ENCODE assay signal across 1 cellular context in the genomic region with DNA sequence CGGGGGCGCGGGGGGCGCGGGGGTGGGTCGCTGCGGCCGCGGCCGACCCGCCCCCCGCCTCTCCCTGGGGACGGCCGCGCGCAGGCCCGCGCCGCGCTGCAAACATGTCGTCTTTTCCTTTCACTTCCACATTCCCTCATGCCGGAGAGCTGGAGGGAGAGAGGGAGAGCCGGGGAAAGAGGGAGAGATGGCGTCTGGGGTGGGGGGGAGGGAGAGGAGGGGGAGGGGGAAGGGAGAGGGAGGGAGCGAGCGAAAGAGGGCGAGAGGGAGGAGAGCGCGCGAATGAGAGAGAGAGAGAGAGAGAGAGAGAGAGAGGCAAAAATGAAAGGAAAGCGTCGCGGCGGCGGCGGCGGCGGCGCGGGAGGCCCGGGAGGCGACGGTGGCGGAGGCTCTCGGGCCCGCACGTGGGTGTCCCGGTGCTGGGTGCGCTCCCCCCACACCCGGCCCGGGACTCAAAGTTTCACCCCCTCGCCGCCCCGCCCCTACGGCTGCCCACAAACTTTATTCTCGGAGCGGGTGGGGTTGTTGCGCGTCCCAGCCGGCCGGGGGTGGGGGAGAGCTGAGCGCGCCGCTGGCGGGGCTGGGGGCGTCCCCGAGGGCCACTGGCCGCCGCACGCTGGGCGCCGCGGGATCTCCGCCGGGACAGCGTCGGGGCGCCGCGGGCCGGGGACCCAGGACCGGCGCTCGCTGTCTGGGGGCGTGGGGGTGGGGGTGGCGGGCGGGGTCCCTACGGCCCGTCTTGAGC.
A peak's percentile ranks its signal among the peaks of the same experiment; 100 is the strongest.
TF ChIP-seq lines count a peak whose summit lies in the region.

No MANE protein-coding gene starts in this region.

TF ChIP-seq in HepG2, 621 proteins besides CTCF, POLR2A, EP300 and RAD21 (continued from another document):
- TF ChIP-seq ZNF24 (IDR thresholded peaks at IDR 0.05): no peak
- TF ChIP-seq MEF2D (CRISPR knock-in tag; IDR thresholded peaks at IDR 0.05): no peak
- TF ChIP-seq FOSL2 (CRISPR knock-in tag; IDR thresholded peaks at IDR 0.05): no peak
- peak; percentile 21; the same call in 1 of the 2 replicates for TF ChIP-seq ZFX (CRISPR knock-in tag; IDR thresholded peaks at IDR 0.05; ENCODE audit: low read depth)
- TF ChIP-seq ZNF597 (CRISPR knock-in tag; IDR thresholded peaks at IDR 0.05): no peak
- TF ChIP-seq ZMYM2 (CRISPR knock-in tag; IDR thresholded peaks at IDR 0.05): no peak
- TF ChIP-seq, protein P1, sequence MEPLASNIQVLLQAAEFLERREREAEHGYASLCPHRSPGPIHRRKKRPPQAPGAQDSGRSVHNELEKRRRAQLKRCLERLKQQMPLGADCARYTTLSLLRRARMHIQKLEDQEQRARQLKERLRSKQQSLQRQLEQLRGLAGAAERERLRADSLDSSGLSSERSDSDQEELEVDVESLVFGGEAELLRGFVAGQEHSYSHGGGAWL (CRISPR knock-in tag; IDR thresholded peaks at IDR 0.05): no peak
- no peak for TF ChIP-seq MXD4 (CRISPR knock-in tag; IDR thresholded peaks at IDR 0.05)
- no peak for TF ChIP-seq ZNF160 (CRISPR knock-in tag; IDR thresholded peaks at IDR 0.05)
- no peak for TF ChIP-seq SMAD1 (CRISPR knock-in tag; IDR thresholded peaks at IDR 0.05; ENCODE audit: borderline replicate concordance, low read depth)
- TF ChIP-seq ZNF552 (CRISPR knock-in tag; IDR thresholded peaks at IDR 0.05; ENCODE audit: borderline replicate concordance): no peak
- TF ChIP-seq E2F2 (CRISPR knock-in tag; IDR thresholded peaks at IDR 0.05; ENCODE audit: borderline replicate concordance): peak; percentile 17; the same call in 1 of the 2 replicates
- TF ChIP-seq ZFP90 (CRISPR knock-in tag; IDR thresholded peaks at IDR 0.05; ENCODE audit: borderline replicate concordance): no peak
- TF ChIP-seq ZNF335 (CRISPR knock-in tag; IDR thresholded peaks at IDR 0.05): no peak
- peak; percentile 30; the same call in 1 of the 2 replicates for TF ChIP-seq PHF21A (CRISPR knock-in tag; IDR thresholded peaks at IDR 0.05)
- peak; percentile 47; the same call in 1 of the 2 replicates for TF ChIP-seq ZFY (CRISPR knock-in tag; IDR thresholded peaks at IDR 0.05)
- no peak for TF ChIP-seq ZFYVE20 (CRISPR knock-in tag; IDR thresholded peaks at IDR 0.05; ENCODE audit: borderline replicate concordance, low read depth)
- TF ChIP-seq, protein P2, sequence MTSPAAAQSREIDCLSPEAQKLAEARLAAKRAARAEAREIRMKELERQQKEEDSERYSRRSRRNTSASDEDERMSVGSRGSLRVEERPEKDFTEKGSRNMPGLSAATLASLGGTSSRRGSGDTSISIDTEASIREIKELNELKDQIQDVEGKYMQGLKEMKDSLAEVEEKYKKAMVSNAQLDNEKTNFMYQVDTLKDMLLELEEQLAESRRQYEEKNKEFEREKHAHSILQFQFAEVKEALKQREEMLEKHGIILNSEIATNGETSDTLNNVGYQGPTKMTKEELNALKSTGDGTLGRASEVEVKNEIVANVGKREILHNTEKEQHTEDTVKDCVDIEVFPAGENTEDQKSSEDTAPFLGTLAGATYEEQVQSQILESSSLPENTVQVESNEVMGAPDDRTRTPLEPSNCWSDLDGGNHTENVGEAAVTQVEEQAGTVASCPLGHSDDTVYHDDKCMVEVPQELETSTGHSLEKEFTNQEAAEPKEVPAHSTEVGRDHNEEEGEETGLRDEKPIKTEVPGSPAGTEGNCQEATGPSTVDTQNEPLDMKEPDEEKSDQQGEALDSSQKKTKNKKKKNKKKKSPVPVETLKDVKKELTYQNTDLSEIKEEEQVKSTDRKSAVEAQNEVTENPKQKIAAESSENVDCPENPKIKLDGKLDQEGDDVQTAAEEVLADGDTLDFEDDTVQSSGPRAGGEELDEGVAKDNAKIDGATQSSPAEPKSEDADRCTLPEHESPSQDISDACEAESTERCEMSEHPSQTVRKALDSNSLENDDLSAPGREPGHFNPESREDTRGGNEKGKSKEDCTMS (CRISPR knock-in tag; conservative IDR thresholded peaks at IDR 0.05): no peak
- no peak for TF ChIP-seq ZNF343 (CRISPR knock-in tag; IDR thresholded peaks at IDR 0.05)
- no peak for TF ChIP-seq SATB2 (CRISPR knock-in tag; IDR thresholded peaks at IDR 0.05)
- TF ChIP-seq RELA (CRISPR knock-in tag; IDR thresholded peaks at IDR 0.05): no peak
- TF ChIP-seq ZFP36 (IDR thresholded peaks at IDR 0.05; ENCODE audit: borderline replicate concordance, low read depth, low read length, partially characterized antibody): no peak
- TF ChIP-seq SRSF9 (IDR thresholded peaks at IDR 0.05; ENCODE audit: borderline replicate concordance, insufficient read depth, low read depth, low read length, poor library complexity, severe bottlenecking): no peak
- TF ChIP-seq, protein P3, sequence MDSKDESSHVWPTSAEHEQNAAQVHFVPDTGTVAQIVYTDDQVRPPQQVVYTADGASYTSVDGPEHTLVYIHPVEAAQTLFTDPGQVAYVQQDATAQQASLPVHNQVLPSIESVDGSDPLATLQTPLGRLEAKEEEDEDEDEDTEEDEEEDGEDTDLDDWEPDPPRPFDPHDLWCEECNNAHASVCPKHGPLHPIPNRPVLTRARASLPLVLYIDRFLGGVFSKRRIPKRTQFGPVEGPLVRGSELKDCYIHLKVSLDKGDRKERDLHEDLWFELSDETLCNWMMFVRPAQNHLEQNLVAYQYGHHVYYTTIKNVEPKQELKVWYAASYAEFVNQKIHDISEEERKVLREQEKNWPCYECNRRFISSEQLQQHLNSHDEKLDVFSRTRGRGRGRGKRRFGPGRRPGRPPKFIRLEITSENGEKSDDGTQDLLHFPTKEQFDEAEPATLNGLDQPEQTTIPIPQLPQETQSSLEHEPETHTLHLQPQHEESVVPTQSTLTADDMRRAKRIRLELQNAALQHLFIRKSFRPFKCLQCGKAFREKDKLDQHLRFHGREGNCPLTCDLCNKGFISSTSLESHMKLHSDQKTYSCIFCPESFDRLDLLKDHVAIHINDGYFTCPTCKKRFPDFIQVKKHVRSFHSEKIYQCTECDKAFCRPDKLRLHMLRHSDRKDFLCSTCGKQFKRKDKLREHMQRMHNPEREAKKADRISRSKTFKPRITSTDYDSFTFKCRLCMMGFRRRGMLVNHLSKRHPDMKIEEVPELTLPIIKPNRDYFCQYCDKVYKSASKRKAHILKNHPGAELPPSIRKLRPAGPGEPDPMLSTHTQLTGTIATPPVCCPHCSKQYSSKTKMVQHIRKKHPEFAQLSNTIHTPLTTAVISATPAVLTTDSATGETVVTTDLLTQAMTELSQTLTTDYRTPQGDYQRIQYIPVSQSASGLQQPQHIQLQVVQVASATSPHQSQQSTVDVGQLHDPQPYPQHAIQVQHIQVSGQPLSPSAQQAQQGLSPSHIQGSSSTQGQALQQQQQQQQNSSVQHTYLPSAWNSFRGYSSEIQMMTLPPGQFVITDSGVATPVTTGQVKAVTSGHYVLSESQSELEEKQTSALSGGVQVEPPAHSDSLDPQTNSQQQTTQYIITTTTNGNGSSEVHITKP (CRISPR knock-in tag; IDR thresholded peaks at IDR 0.05; ENCODE audit: low read depth): no peak
- TF ChIP-seq PRPF4 (IDR thresholded peaks at IDR 0.05; ENCODE audit: low read depth, low read length, poor library complexity, severe bottlenecking): no peak
